1 cellular context compared by ENCODE assay signal in the genomic region with DNA sequence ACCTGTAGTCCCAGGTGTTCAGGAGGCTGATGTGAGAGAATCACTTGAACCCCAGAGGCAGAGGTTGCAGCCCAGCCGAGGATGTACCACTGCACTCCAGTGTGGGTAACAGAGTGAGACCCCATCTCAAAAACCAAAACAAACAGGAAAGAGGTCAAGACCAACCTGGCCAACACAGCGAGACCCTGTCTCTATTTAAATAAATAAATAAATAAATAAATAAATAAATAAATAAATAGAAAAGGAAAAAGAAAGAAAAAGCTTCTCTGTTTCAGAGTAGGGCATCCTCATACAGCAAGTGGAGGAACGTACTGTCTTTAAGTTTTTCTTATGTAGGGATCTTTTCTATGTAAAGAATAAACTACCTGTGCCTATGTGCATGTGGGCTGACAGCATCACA.
TF ChIP-seq lines count a peak whose summit lies in the region.

No MANE protein-coding gene starts in this region.

TF ChIP-seq in HEK293, 187 proteins besides CTCF, POLR2A, EP300 and RAD21 (continued from another document):
- TF ChIP-seq, protein P1, sequence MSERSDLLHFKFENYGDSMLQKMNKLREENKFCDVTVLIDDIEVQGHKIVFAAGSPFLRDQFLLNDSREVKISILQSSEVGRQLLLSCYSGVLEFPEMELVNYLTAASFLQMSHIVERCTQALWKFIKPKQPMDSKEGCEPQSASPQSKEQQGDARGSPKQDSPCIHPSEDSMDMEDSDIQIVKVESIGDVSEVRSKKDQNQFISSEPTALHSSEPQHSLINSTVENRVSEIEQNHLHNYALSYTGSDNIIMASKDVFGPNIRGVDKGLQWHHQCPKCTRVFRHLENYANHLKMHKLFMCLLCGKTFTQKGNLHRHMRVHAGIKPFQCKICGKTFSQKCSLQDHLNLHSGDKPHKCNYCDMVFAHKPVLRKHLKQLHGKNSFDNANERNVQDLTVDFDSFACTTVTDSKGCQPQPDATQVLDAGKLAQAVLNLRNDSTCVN (tag by site-specific recombination; optimal IDR thresholded peaks at IDR 0.05): no peak
- peak; percentile 76 for TF ChIP-seq ZBTB8A (tag by site-specific recombination; IDR thresholded peaks at IDR 0.05)
- TF ChIP-seq ZNF341 (tag by site-specific recombination; IDR thresholded peaks at IDR 0.05; ENCODE audit: low read depth): peak; percentile 18; the same call in 1 of the 2 replicates
- no peak for TF ChIP-seq YY1 (tag by site-specific recombination; IDR thresholded peaks at IDR 0.05)
- TF ChIP-seq GLI2 (tag by site-specific recombination; IDR thresholded peaks at IDR 0.05; ENCODE audit: borderline replicate concordance, low read depth): peak; percentile 12; the same call in 1 of the 2 replicates
- no peak for TF ChIP-seq KLF17 (tag by site-specific recombination; IDR thresholded peaks at IDR 0.05)
- TF ChIP-seq ZNF211 (tag by site-specific recombination; IDR thresholded peaks at IDR 0.05; ENCODE audit: low read depth): no peak
- TF ChIP-seq ZNF202 (tag by site-specific recombination; IDR thresholded peaks at IDR 0.05; ENCODE audit: borderline replicate concordance): peak; percentile 87; the same call in 1 of the 2 replicates
- TF ChIP-seq REST (tag by site-specific recombination; IDR thresholded peaks at IDR 0.05): peak; percentile 78
- TF ChIP-seq, protein P2, sequence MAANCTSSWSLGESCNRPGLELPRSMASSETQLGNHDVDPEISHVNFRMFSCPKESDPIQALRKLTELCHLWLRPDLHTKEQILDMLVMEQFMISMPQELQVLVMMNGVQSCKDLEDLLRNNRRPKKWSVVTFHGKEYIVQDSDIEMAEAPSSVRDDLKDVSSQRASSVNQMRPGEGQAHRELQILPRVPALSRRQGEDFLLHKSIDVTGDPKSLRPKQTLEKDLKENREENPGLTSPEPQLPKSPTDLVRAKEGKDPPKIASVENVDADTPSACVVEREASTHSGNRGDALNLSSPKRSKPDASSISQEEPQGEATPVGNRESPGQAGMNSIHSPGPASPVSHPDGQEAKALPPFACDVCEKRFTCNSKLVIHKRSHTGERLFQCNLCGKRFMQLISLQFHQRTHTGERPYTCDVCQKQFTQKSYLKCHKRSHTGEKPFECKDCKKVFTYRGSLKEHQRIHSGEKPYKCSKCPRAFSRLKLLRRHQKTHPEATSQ (tag by site-specific recombination; IDR thresholded peaks at IDR 0.05): no peak
- no peak for TF ChIP-seq ZNF521 (tag by site-specific recombination; IDR thresholded peaks at IDR 0.05)
- TF ChIP-seq PRDM6 (tag by site-specific recombination; IDR thresholded peaks at IDR 0.05): no peak
- no peak for TF ChIP-seq ZNF10 (tag by site-specific recombination; IDR thresholded peaks at IDR 0.05)
- no peak for TF ChIP-seq ZNF112 (tag by site-specific recombination; IDR thresholded peaks at IDR 0.05)
- TF ChIP-seq, protein P3, sequence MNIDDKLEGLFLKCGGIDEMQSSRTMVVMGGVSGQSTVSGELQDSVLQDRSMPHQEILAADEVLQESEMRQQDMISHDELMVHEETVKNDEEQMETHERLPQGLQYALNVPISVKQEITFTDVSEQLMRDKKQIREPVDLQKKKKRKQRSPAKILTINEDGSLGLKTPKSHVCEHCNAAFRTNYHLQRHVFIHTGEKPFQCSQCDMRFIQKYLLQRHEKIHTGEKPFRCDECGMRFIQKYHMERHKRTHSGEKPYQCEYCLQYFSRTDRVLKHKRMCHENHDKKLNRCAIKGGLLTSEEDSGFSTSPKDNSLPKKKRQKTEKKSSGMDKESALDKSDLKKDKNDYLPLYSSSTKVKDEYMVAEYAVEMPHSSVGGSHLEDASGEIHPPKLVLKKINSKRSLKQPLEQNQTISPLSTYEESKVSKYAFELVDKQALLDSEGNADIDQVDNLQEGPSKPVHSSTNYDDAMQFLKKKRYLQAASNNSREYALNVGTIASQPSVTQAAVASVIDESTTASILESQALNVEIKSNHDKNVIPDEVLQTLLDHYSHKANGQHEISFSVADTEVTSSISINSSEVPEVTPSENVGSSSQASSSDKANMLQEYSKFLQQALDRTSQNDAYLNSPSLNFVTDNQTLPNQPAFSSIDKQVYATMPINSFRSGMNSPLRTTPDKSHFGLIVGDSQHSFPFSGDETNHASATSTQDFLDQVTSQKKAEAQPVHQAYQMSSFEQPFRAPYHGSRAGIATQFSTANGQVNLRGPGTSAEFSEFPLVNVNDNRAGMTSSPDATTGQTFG (tag by site-specific recombination; IDR thresholded peaks at IDR 0.05; ENCODE audit: borderline replicate concordance): no peak
- TF ChIP-seq ZFP37 (tag by site-specific recombination; IDR thresholded peaks at IDR 0.05): 0 out of 2 replicates have a peak, but pooled peaks have one; percentile 51
- TF ChIP-seq ZNF660 (tag by site-specific recombination; IDR thresholded peaks at IDR 0.05): no peak
- no peak for TF ChIP-seq ZBTB6 (tag by site-specific recombination; IDR thresholded peaks at IDR 0.05)
- no peak for TF ChIP-seq GLIS2 (tag by site-specific recombination; IDR thresholded peaks at IDR 0.05)
- no peak for TF ChIP-seq ZNF174 (tag by site-specific recombination; IDR thresholded peaks at IDR 0.05)
- no peak for TF ChIP-seq ZNF621 (tag by site-specific recombination; IDR thresholded peaks at IDR 0.05)
- TF ChIP-seq FEZF1 (tag by site-specific recombination; IDR thresholded peaks at IDR 0.05): no peak
- peak; percentile 78; the same call in 1 of the 2 replicates for TF ChIP-seq ZNF433 (tag by site-specific recombination; IDR thresholded peaks at IDR 0.05; ENCODE audit: low read depth)
- no peak for TF ChIP-seq ZNF585B (tag by site-specific recombination; IDR thresholded peaks at IDR 0.05)
- TF ChIP-seq, protein P4, sequence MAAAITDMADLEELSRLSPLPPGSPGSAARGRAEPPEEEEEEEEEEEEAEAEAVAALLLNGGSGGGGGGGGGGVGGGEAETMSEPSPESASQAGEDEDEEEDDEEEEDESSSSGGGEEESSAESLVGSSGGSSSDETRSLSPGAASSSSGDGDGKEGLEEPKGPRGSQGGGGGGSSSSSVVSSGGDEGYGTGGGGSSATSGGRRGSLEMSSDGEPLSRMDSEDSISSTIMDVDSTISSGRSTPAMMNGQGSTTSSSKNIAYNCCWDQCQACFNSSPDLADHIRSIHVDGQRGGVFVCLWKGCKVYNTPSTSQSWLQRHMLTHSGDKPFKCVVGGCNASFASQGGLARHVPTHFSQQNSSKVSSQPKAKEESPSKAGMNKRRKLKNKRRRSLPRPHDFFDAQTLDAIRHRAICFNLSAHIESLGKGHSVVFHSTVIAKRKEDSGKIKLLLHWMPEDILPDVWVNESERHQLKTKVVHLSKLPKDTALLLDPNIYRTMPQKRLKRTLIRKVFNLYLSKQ (tag by site-specific recombination; IDR thresholded peaks at IDR 0.05; ENCODE audit: borderline replicate concordance): peak; percentile 74; the same call in 1 of the 2 replicates
- peak; percentile 47 for TF ChIP-seq ZNF629 (tag by site-specific recombination; IDR thresholded peaks at IDR 0.05)
- no peak for TF ChIP-seq ZNF747 (tag by site-specific recombination; IDR thresholded peaks at IDR 0.05)
- TF ChIP-seq ZSCAN18 (tag by site-specific recombination; IDR thresholded peaks at IDR 0.05): no peak
- 0 out of 2 replicates have a peak, but pooled peaks have one; percentile 32 for TF ChIP-seq ZNF501 (tag by site-specific recombination; IDR thresholded peaks at IDR 0.05)
- TF ChIP-seq ZNF354C (tag by site-specific recombination; IDR thresholded peaks at IDR 0.05; ENCODE audit: borderline replicate concordance, low read depth): no peak
- TF ChIP-seq PRDM1 (tag by site-specific recombination; IDR thresholded peaks at IDR 0.05): no peak
- no peak for TF ChIP-seq PBX3 (CRISPR knock-in tag; IDR thresholded peaks at IDR 0.05)
- no peak for TF ChIP-seq ZBTB48 (tag by site-specific recombination; IDR thresholded peaks at IDR 0.05)
- TF ChIP-seq ZNF335 (tag by site-specific recombination; conservative IDR thresholded peaks at IDR 0.05): no peak
- TF ChIP-seq ZNF580 (tag by site-specific recombination; IDR thresholded peaks at IDR 0.05): no peak
- no peak for TF ChIP-seq ZNF670 (tag by site-specific recombination; IDR thresholded peaks at IDR 0.05; ENCODE audit: low read depth)
- no peak for TF ChIP-seq ZNF776 (tag by site-specific recombination; IDR thresholded peaks at IDR 0.05; ENCODE audit: borderline replicate concordance)
